Comparison of ENCODE assay signal across 14 cellular contexts in the genomic region with DNA sequence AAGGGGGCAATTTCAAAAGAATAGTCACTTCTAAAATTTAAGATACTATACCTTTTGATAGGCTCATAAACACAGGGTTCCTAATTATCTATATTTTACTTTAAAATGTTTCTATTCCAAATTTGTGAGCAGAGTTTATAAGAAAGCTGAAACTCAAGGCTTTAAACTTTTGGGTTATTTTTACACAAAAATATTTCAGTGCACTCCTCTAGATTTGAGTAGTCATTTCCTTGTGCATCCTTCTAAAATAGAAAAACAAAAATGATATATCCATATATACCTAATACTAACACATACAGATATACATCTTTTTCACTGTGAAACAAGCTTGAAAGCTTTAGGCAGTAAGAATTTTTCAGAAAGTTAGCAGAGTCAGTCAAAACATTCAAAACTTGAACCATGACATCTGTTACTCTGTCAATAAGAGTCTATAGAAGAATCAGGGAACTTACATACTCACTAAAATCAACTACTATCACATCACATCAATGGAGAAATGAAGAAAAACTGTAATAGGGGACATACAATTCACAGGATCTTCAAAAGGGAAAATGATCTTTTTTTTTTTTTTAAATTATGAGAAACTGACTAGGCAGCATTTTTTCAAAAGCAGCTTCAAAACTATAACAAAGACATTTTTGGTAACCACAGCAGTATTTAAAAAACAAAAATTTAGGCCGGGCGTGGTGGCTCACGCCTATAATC. TPM values are rescaled to one million over a fixed set of nuclear protein-coding genes. Genes with fewer than 3 reads are reported as not detected.
DNase-seq lines count a peak whose midpoint lies in the region; ATAC-seq and TF ChIP-seq lines count a peak whose summit lies in the region.
"Had no signal": no experiment of that assay in that cellular context is flagged by ENCODE, and none has a peak within 500 bp of the region (broad histone marks: within the 10 kb centered on the region; RNA-seq: fewer than 3 reads in every experiment).

No MANE protein-coding gene starts in this region.

- BruUV-seq in A673 (replicated peaks; lab: Mats Ljungman, UMichigan) = no TSS peak

- no peak for TF ChIP-seq EP300 in gastroesophageal sphincter (IDR thresholded peaks at IDR 0.05)

- H3K4me1 ChIP-seq in A673 (ENCODE audit: insufficient read depth, low read length, poor library complexity, severe bottlenecking) = peaks cover 47% of the 10 kb centered on the region
- peaks cover 7 to 77% (median 12%) of the 10 kb centered on the region in 3 donors for H3K4me1 ChIP-seq in gastroesophageal sphincter

- peak overlapping the region; percentile 39 for H3K4me3 Mint-ChIP-seq in activated CD8-positive, alpha-beta T cell treated with anti-CD3 and anti-CD28 coated beads for 36 hours
- H3K4me3 Mint-ChIP-seq in naive B cell = peak overlapping the region in 3 of 8 donors; percentile 8 to 34 (median 32)
- H3K4me3 Mint-ChIP-seq: H9 had no signal

- H3K27me3 ChIP-seq in A673 (replicated peaks; ENCODE audit: insufficient read depth, low read depth, low read length, poor library complexity) (no peaks in the 10 kb centered on the region), GM06990 (replicated peaks; ENCODE audit: control insufficient read depth, insufficient read depth, low read length) (no peaks in the 10 kb centered on the region), gastroesophageal sphincter (no peaks in the 10 kb centered on the region)
- H3K27me3 ChIP-seq: adrenal gland, upper lobe of left lung had no signal

- intact Hi-C loops in A673 (cut with micrococcal nuclease; ENCODE audit: unreplicated experiment) = no loop called here
- intact Hi-C loops in activated CD8-positive, alpha-beta T cell treated with anti-CD3 and anti-CD28 coated beads for 36 hours (cut with micrococcal nuclease) = no loop called here

- H3K4me3 ChIP-seq in A673 (ENCODE audit: low read depth, low read length, poor library complexity, severe bottlenecking) = no peak overlapping the region
- H3K4me3 ChIP-seq in GM06990 (replicated peaks; ENCODE audit: low read depth, low read length) = peak overlapping the region; percentile 37
- no peak overlapping the region for H3K4me3 ChIP-seq in gastroesophageal sphincter
- H3K4me3 ChIP-seq: adrenal gland, lower lobe of right lung, upper lobe of left lung had no signal

- CTCF ChIA-PET in A673 (lab: Charles Lee) = interaction anchor here (0.5 to 1.3 kb wide), 2 partner anchors 243 to 417 kb away, joined by 3 read pairs; no protein-coding TSS in a partner anchor
- CTCF ChIA-PET in activated CD8-positive, alpha-beta T cell treated with anti-CD3 and anti-CD28 coated beads for 36 hours (lab: Charles Lee) = interaction anchor here (1.0 to 1.6 kb wide), 6 partner anchors 11 to 236 kb away, joined by 3 to 6 read pairs (median 4); no protein-coding TSS in a partner anchor

- peak overlapping the region; percentile 8 for H3K27ac ChIP-seq in A673 (ENCODE audit: low read depth, low read length, poor library complexity, severe bottlenecking)
- peak overlapping the region in 2 of 4 donors; percentile 23 to 42 for H3K27ac ChIP-seq in gastroesophageal sphincter
- H3K27ac ChIP-seq: lower lobe of right lung, VCaP had no signal

- H3K9me3 ChIP-seq in A673 (ENCODE audit: low read depth, low read length, poor library complexity, severe bottlenecking) = no peaks in the 10 kb centered on the region
- H3K9me3 ChIP-seq in gastroesophageal sphincter = no peaks in the 10 kb centered on the region
- H3K9me3 ChIP-seq: adrenal gland, Caco-2, lower lobe of right lung, upper lobe of left lung had no signal

- H3K36me3 Mint-ChIP-seq in activated CD8-positive, alpha-beta T cell treated with anti-CD3 and anti-CD28 coated beads for 36 hours (ENCODE audit: low read depth) = peaks cover 2% of the 10 kb centered on the region
- no peaks in the 10 kb centered on the region for H3K36me3 Mint-ChIP-seq in naive B cell

- peaks cover 54% of the 10 kb centered on the region for H3K4me1 Mint-ChIP-seq in activated CD8-positive, alpha-beta T cell treated with anti-CD3 and anti-CD28 coated beads for 36 hours (ENCODE audit: low read depth)
- peaks cover 40 to 65% (median 46%) of the 10 kb centered on the region in 3 donors for H3K4me1 Mint-ChIP-seq in naive B cell

- 59% methylated on average over 3 of the region's 3 CpGs; no CpG with 5 or more reads in 1 of the 2 donors for WGBS in gastroesophageal sphincter (ENCODE audit: low coverage in 1 of 2), 2 donors

- ATAC-seq in activated CD8-positive, alpha-beta T cell treated with anti-CD3 and anti-CD28 coated beads for 36 hours = no peak
- ATAC-seq in naive B cell (ENCODE audit: low read depth in 2 of 2) (no peak), gastroesophageal sphincter (no peak)
- ATAC-seq: lower lobe of right lung had no signal

- POLR2A ChIA-PET in A673 (lab: Charles Lee; ENCODE audit: low non-redundant PET) = interaction anchor here (0.6 kb wide), 1 partner anchor 25 kb away, joined by 4 read pairs; no protein-coding TSS in a partner anchor
- POLR2A ChIA-PET in activated CD8-positive, alpha-beta T cell treated with anti-CD3 and anti-CD28 coated beads for 36 hours (lab: Charles Lee) = interaction anchor here (1.0 to 1.1 kb wide), 2 partner anchors 16 to 123 kb away, joined by 3 to 4 read pairs; no protein-coding TSS in a partner anchor

- TF ChIP-seq CTCF in A673 (conservative IDR thresholded peaks at IDR 0.05; ENCODE audit: low read depth, low read length) (no peak), GM06990 (IDR thresholded peaks at IDR 0.05; ENCODE audit: insufficient read depth, low read length, poor library complexity, severe bottlenecking) (no peak), gastroesophageal sphincter (IDR thresholded peaks at IDR 0.05) (no peak)
- no peak for TF ChIP-seq CTCF in activated CD8-positive, alpha-beta T cell treated with anti-CD3 and anti-CD28 coated beads for 36 hours (IDR thresholded peaks at IDR 0.05)

- DNase-seq in A673 (ENCODE audit: low spot score) (no peak), GM06990 (ENCODE audit: extremely low read depth, insufficient read length) (peak; percentile 20), naive B cell (no peak), nucleus accumbens (lab: John Stamatoyannopoulos, UW) (no peak), DMS 273 treated with DMSO at 0.1 percent for 48 hours (lab: John Stamatoyannopoulos, UW) (no peak), 8988T (no peak)
- DNase-seq in activated CD8-positive, alpha-beta T cell treated with anti-CD3 and anti-CD28 coated beads for 36 hours = no peak
- DNase-seq: adrenal gland, Caco-2, H9, lower lobe of right lung, upper lobe of left lung had no signal

- H3K36me3 ChIP-seq in A673 (ENCODE audit: insufficient read depth, low read length, poor library complexity, severe bottlenecking) (no peaks in the 10 kb centered on the region), GM06990 (ENCODE audit: control insufficient read depth, insufficient read depth, low read length) (no peaks in the 10 kb centered on the region), gastroesophageal sphincter (no peaks in the 10 kb centered on the region)
- H3K36me3 ChIP-seq: adrenal gland, lower lobe of right lung, upper lobe of left lung had no signal

- H3K9me3 Mint-ChIP-seq in activated CD8-positive, alpha-beta T cell treated with anti-CD3 and anti-CD28 coated beads for 36 hours = no peaks in the 10 kb centered on the region
- no peaks in the 10 kb centered on the region for H3K9me3 Mint-ChIP-seq in naive B cell
- H3K9me3 Mint-ChIP-seq: H9 had no signal

- H3K27ac Mint-ChIP-seq in activated CD8-positive, alpha-beta T cell treated with anti-CD3 and anti-CD28 coated beads for 36 hours = peak overlapping the region; percentile 71
- peak overlapping the region in 4 of 6 donors; percentile 34 to 88 (median 48) for H3K27ac Mint-ChIP-seq in naive B cell
- H3K27ac Mint-ChIP-seq: H9 had no signal

- no peak for TF ChIP-seq POLR2A in gastroesophageal sphincter (IDR thresholded peaks at IDR 0.05)

- no peaks in the 10 kb centered on the region for H3K27me3 Mint-ChIP-seq in activated CD8-positive, alpha-beta T cell treated with anti-CD3 and anti-CD28 coated beads for 36 hours
- no peaks in the 10 kb centered on the region for H3K27me3 Mint-ChIP-seq in naive B cell

RNA-seq across cellular contexts. Expression of gene PHF21A, which starts 5.1 kb away (rescaled TPM):
- total RNA-seq in A673 (2021) (77.2 and 106 TPM in 2 replicates), gastroesophageal sphincter (10 to 100 TPM; 28.5 to 53.9 (median 42.2) TPM)
- total RNA-seq in activated CD8-positive, alpha-beta T cell treated with anti-CD3 and anti-CD28 coated beads for 36 hours = 10 to 100 TPM; 36.2 to 40.4 TPM
- 10 to 100 TPM in 5 of 6 donors, under 1 TPM in 1; 0.28 to 19.0 (median 12.3) TPM for polyA plus RNA-seq in naive B cell (ENCODE audit: low read depth in 6 of 6)
